In the genomic region with DNA sequence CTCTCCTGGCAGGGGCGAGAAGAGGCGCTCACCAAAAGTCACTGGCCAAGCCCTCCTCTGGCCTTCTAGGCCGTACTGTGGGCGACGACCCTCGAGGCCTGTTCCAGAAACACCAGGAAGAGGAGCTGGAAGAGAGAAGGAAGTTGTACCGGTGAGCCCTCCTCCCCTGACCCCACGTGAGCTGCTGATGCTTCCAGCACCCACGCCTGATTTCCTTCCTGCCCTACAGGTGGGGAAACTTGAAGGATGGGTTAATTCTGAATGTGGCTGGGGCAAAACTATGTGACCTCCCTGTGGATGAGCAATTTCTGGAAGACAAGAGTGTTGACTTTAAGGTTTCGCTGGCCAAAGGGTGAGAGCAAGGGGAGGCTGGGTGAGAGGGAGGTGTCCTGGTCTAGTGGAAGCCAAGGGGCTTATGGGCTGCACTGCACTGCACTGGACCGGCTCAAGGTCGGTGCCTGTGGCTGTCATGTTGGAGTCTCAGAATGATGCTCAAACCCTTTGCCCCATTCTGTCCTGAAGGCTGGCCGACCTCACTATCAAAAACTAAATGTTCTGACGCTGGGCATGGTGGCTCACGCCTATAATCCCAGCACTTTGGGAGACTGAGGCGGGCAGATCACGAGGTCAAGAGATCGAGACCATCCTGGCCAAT, we compare ENCODE assay signal across 11 cellular contexts. TPM values are rescaled to one million over a fixed set of nuclear protein-coding genes. Genes with fewer than 3 reads are reported as not detected.
A peak's percentile ranks its signal among the peaks of the same experiment; 100 is the strongest.
DNase-seq lines count a peak whose midpoint lies in the region; ATAC-seq, FAIRE-seq and TF ChIP-seq lines count a peak whose summit lies in the region.
"Had no signal": no experiment of that assay in that cellular context is flagged by ENCODE, and none has a peak within 500 bp of the region (broad histone marks: within the 10 kb centered on the region; RNA-seq: fewer than 3 reads in every experiment).

No MANE protein-coding gene starts in this region.

- intact Hi-C loops in posterior vena cava (cut with DNase I), result no loop called here
- intact Hi-C loops in left lung (cut with DNase I), result no loop called here

- H3K36me3 ChIP-seq in GM06990 (ENCODE audit: control insufficient read depth, insufficient read depth, low read length) (no peaks in the 10 kb centered on the region), KOPT-K1 (ENCODE audit: insufficient read depth, low read length) (no peaks in the 10 kb centered on the region), left lung (no peaks in the 10 kb centered on the region)
- H3K36me3 ChIP-seq: stomach had no signal

- no peak for FAIRE-seq in frontal cortex (lab: Jason Lieb, UNC)

- H3K27me3 ChIP-seq in GM06990 (replicated peaks; ENCODE audit: control insufficient read depth, insufficient read depth, low read length), result no peaks in the 10 kb centered on the region
- peaks cover 18 to 59% of the 10 kb centered on the region in 2 donors for H3K27me3 ChIP-seq in left lung

- H3K27ac ChIP-seq in KOPT-K1 (ENCODE audit: low read depth, low read length, poor library complexity, severe bottlenecking) (peak overlapping the region; percentile 55), left lung (no peak overlapping the region)
- H3K27ac ChIP-seq: stomach had no signal

- H3K27me3 Mint-ChIP-seq in chondrocyte (ENCODE audit: low read depth) (peaks cover 69% of the 10 kb centered on the region), nephron progenitor cell (ENCODE audit: low read depth, poor library complexity) (peaks cover 82% of the 10 kb centered on the region)

- peaks cover 8% of the 10 kb centered on the region for H3K36me3 Mint-ChIP-seq in chondrocyte (ENCODE audit: low read depth)
- H3K36me3 Mint-ChIP-seq in nephron progenitor cell (ENCODE audit: low read depth), result no peaks in the 10 kb centered on the region

- ATAC-seq in left lung (no peak), GM21367 (IDR thresholded peaks at IDR 0.05; ENCODE audit: unreplicated experiment) (no peak)

- H3K4me3 Mint-ChIP-seq in chondrocyte (ENCODE audit: unreplicated experiment) (peak overlapping the region; percentile 10), nephron progenitor cell (peak overlapping the region; percentile 75)

- H3K4me3 ChIP-seq in GM06990 (replicated peaks; ENCODE audit: low read depth, low read length) (peak overlapping the region; percentile 68), left lung (peak overlapping the region in 1 of 2 donors; percentile 24)

- DNase-seq in GM06990 (ENCODE audit: extremely low read depth, insufficient read length) (no peak), chondrocyte (ENCODE audit: low spot score) (no peak), nephron progenitor cell (no peak), frontal cortex (ENCODE audit: low spot score in 2 of 2) (no peak), posterior vena cava (ENCODE audit: low spot score) (no peak), left lung (no peak)
- DNase-seq: DND-41, mesenchymal stem cell, stomach had no signal

- H3K9me3 ChIP-seq in KOPT-K1 (ENCODE audit: insufficient read depth, low read length, poor library complexity, severe bottlenecking) (no peaks in the 10 kb centered on the region), left lung (no peaks in the 10 kb centered on the region)

- H3K27ac Mint-ChIP-seq in chondrocyte (ENCODE audit: unreplicated experiment) (no peak overlapping the region), nephron progenitor cell (no peak overlapping the region)

- H3K4me1 Mint-ChIP-seq in chondrocyte (ENCODE audit: low read depth) (peaks cover 27% of the 10 kb centered on the region), nephron progenitor cell (peaks cover 67% of the 10 kb centered on the region)

- H3K9me3 Mint-ChIP-seq in chondrocyte (ENCODE audit: low read depth), result peaks cover 6% of the 10 kb centered on the region
- H3K9me3 Mint-ChIP-seq in nephron progenitor cell, result peaks cover 3% of the 10 kb centered on the region

- no peak for TF ChIP-seq CTCF in GM06990 (IDR thresholded peaks at IDR 0.05; ENCODE audit: insufficient read depth, low read length, poor library complexity, severe bottlenecking)
- no peak for TF ChIP-seq CTCF in chondrocyte (IDR thresholded peaks at IDR 0.05)
- no peak for TF ChIP-seq CTCF in nephron progenitor cell (IDR thresholded peaks at IDR 0.05)
- no peak for TF ChIP-seq CTCF in left lung (IDR thresholded peaks at IDR 0.05)

- peaks cover 0 to 9% of the 10 kb centered on the region in 2 donors for H3K4me1 ChIP-seq in left lung

RNA-seq across cellular contexts. Expression of gene C17orf100, which starts 6.2 kb away (rescaled TPM):
- 2.0 to 3.0 TPM (median 2.9 TPM) in 3 replicates for total RNA-seq in chondrocyte
- 2.9 TPM for total RNA-seq in frontal cortex
- total RNA-seq in posterior vena cava, result 1 to 10 TPM in 1 of 2 donors, under 1 TPM in 1; 0.81 to 1.2 TPM
- 1 to 10 TPM; 1.3 to 2.2 TPM for total RNA-seq in left lung

RNA-seq across cellular contexts. Expression of gene MED31, which starts 6.4 kb away (rescaled TPM):
- total RNA-seq in chondrocyte (12.9 to 24.2 TPM (median 14.5 TPM) in 3 replicates), frontal cortex (19.2 TPM), posterior vena cava (10 to 100 TPM; 14.3 to 16.9 TPM), left lung (10 to 100 TPM; 19.1 to 26.8 TPM)

RNA-seq across cellular contexts. Expression of gene TXNDC17, which starts 16.9 kb away (rescaled TPM):
- total RNA-seq in chondrocyte, result 71.5 to 76.2 TPM (median 76.1 TPM) in 3 replicates
- total RNA-seq in frontal cortex, result 26.9 TPM
- 10 to 100 TPM; 43.2 to 55.9 TPM for total RNA-seq in posterior vena cava
- 100 to 1,000 TPM in 1 of 2 donors, 10 to 100 TPM in 1; 93.1 to 102 TPM for total RNA-seq in left lung

RNA-seq across cellular contexts. Expression of gene KIAA0753, which starts 17.2 kb away (rescaled TPM):
- 14.5 to 19.1 TPM (median 15.8 TPM) in 3 replicates for total RNA-seq in chondrocyte
- 26.5 TPM for total RNA-seq in frontal cortex
- total RNA-seq in posterior vena cava, result 10 to 100 TPM; 17.7 to 21.6 TPM
- total RNA-seq in left lung, result 10 to 100 TPM; 15.8 to 18.6 TPM

RNA-seq across cellular contexts. Expression of gene SLC13A5, which starts 55.4 kb away (rescaled TPM):
- total RNA-seq in chondrocyte, result 1.1 to 1.5 TPM in 2 of 3 replicates, not detected in the other
- 0.41 TPM for total RNA-seq in frontal cortex
- under 1 TPM in 1 of 2 donors, not detected in 1; 0.10 TPM for total RNA-seq in posterior vena cava
- total RNA-seq in left lung, result under 1 TPM in 1 of 2 donors, not detected in 1; 0.17 TPM
- total RNA-seq: stomach had no signal
